22 cellular contexts compared by ENCODE assay signal in the genomic region with DNA sequence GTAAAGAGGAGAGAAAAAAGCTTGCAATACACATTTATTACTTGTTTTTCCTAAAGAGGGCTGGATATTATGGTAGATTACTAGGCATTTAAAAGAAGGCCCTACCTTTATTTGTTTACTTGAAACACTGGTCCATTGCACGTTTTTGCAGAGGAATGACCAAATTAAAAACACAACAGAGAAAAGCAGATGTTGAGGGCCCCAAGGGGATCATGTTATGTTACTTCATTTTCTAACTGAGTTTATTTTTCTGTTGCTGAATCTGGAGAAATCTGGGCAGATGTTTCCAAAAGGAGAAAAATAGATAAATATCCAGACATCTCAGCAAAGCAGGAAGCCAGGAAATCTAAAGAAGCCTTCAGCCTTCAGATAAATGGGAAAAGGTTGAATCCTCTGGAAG.
"Had no signal": no experiment of that assay in that cellular context is flagged by ENCODE, and none has a peak within 500 bp of the region (broad histone marks: within the 10 kb centered on the region; RNA-seq: fewer than 3 reads in every experiment).

No MANE protein-coding gene starts in this region.

- ATAC-seq: activated T-cell treated with anti-CD3 and anti-CD28 coated beads, Interleukin-2, amount 50 U/mL, for 4 hours; naive thymus-derived CD4-positive, alpha-beta T cell; right cardiac atrium; WTC11 had no signal

- H3K4me3 ChIP-seq: thyroid gland had no signal

- DNase-seq: activated CD4-positive, alpha-beta T cell treated with anti-CD3 and anti-CD28 coated beads, Interleukin-2, amount 50 U/mL, for 4 hours; activated CD8-positive, alpha-beta memory T cell treated with anti-CD3 and anti-CD28 coated beads, Interleukin-2, amount 50 U/mL, for 48 hours; activated naive CD4-positive, alpha-beta T cell treated with Interleukin-2 at 50 U/mL for 16 hours; activated naive CD8-positive, alpha-beta T cell treated with anti-CD3 and anti-CD28 coated beads for 36 hours; activated T-cell treated with anti-CD3 and anti-CD28 coated beads, Interleukin-2, amount 50 U/mL, for 4 hours; amniotic stem cell; cortex of kidney; endodermal cell; glutamatergic neuron; hippocampal formation; mesenchymal stem cell; naive thymus-derived CD4-positive, alpha-beta T cell; right cardiac atrium; stimulated activated CD4-positive, alpha-beta T cell treated with anti-CD3 and anti-CD28 coated beads, Interleukin-12 subunit alpha, Interleukin-12 subunit beta, amount 100 ng/mL, for 4 hours; stimulated activated CD4-positive, alpha-beta T cell treated with anti-CD3 and anti-CD28 coated beads, Interleukin-4, amount 100 ng/mL, for 4 hours; substantia nigra; T1000; thyroid gland had no signal

- H3K4me1 Mint-ChIP-seq: activated naive CD8-positive, alpha-beta T cell treated with anti-CD3 and anti-CD28 coated beads for 36 hours; endodermal cell; naive thymus-derived CD4-positive, alpha-beta T cell had no signal

- H3K36me3 Mint-ChIP-seq: activated naive CD8-positive, alpha-beta T cell treated with anti-CD3 and anti-CD28 coated beads for 36 hours; naive thymus-derived CD4-positive, alpha-beta T cell had no signal

- H3K27me3 Mint-ChIP-seq: naive thymus-derived CD4-positive, alpha-beta T cell; stimulated activated naive CD8-positive, alpha-beta T cell treated with anti-CD3 and anti-CD28 coated beads, Interleukin-15, Interleukin-2, amounts not matched to agents 100 ng/mL and 50 ng/mL, for 24 hours had no signal

- H3K4me3 Mint-ChIP-seq: activated naive CD8-positive, alpha-beta T cell treated with anti-CD3 and anti-CD28 coated beads for 36 hours; activated T-cell treated with anti-CD3 and anti-CD28 coated beads, Interleukin-2, amount 50 U/mL, for 4 hours; endodermal cell; naive thymus-derived CD4-positive, alpha-beta T cell; stimulated activated naive CD8-positive, alpha-beta T cell treated with anti-CD3 and anti-CD28 coated beads, Interleukin-15, Interleukin-2, amounts not matched to agents 100 ng/mL and 50 ng/mL, for 24 hours; T-helper 1 cell treated with Interleukin-12 subunit alpha and Interleukin-12 subunit beta and Interleukin-4 antibody, amounts not matched to agents 30 μg/mL and 1 μg/mL, for 36 hours; WTC11 had no signal

- H3K9me3 Mint-ChIP-seq: activated naive CD8-positive, alpha-beta T cell treated with anti-CD3 and anti-CD28 coated beads for 36 hours had no signal

- H3K27ac Mint-ChIP-seq: activated naive CD8-positive, alpha-beta T cell treated with anti-CD3 and anti-CD28 coated beads for 36 hours; activated T-helper 2 cell treated with anti-CD3 and anti-CD28 coated beads, Interferon-gamma antibody, Interleukin-2, Interleukin-4, amounts not matched to agents 10 μg/mL and 5 μg/mL and 100 μg/mL, durations not matched to agents 14 hours and 24 hours and 36 hours; endodermal cell; naive thymus-derived CD4-positive, alpha-beta T cell; stimulated activated naive CD8-positive, alpha-beta T cell treated with anti-CD3 and anti-CD28 coated beads, Interleukin-15, Interleukin-2, amounts not matched to agents 100 ng/mL and 50 ng/mL, for 24 hours; T-helper 1 cell treated with Interleukin-12 subunit alpha and Interleukin-12 subunit beta and Interleukin-4 antibody, amounts not matched to agents 30 μg/mL and 1 μg/mL, for 36 hours; WTC11 had no signal
